Comparison of ENCODE assay signal across 13 cellular contexts in genomic region chrX:18956322-18957032, GRCh38.
"Had no signal": no experiment of that assay in that cellular context is flagged by ENCODE, and none has a peak within 500 bp of the region (broad histone marks: within the 10 kb centered on the region; RNA-seq: fewer than 3 reads in every experiment).

No MANE protein-coding gene starts in this region.

- H3K27ac ChIP-seq: adrenal gland, coronary artery, right atrium auricular region, tibial artery, vagina had no signal

- H3K9me3 ChIP-seq: adrenal gland, vagina had no signal

- H3K36me3 ChIP-seq: adrenal gland, right atrium auricular region, tibial artery, vagina had no signal

- FAIRE-seq: kidney, small intestine had no signal

- H3K27me3 ChIP-seq: adrenal gland, right atrium auricular region, tibial artery, vagina had no signal

- H3K4me3 ChIP-seq: adrenal gland, coronary artery, right atrium auricular region, tibial artery, vagina had no signal

- H3K27ac Mint-ChIP-seq: stimulated activated effector memory CD8-positive, alpha-beta T cell treated with anti-CD3 and anti-CD28 coated beads, Interleukin-12 subunit alpha, Interleukin-12 subunit beta, amount 100 ng/mL, for 72 hours; WTC11 had no signal

- H3K4me3 Mint-ChIP-seq: stimulated activated effector memory CD8-positive, alpha-beta T cell treated with anti-CD3 and anti-CD28 coated beads, Interleukin-12 subunit alpha, Interleukin-12 subunit beta, amount 100 ng/mL, for 72 hours; WTC11 had no signal

- DNase-seq: activated naive CD4-positive, alpha-beta T cell treated with anti-CD3 and anti-CD28 coated beads, Interleukin-2, amount 50 U/mL, for 16 hours; activated T-cell treated with anti-CD3 and anti-CD28 coated beads, Interleukin-2, amount 50 U/mL, for 1 hour; adrenal gland; caudate nucleus; kidney; small intestine; T1000; tibial artery had no signal

- H3K9me3 Mint-ChIP-seq: stimulated activated effector memory CD8-positive, alpha-beta T cell treated with anti-CD3 and anti-CD28 coated beads, Interleukin-12 subunit alpha, Interleukin-12 subunit beta, amount 100 ng/mL, for 72 hours; WTC11 had no signal

- ATAC-seq: stimulated activated effector memory CD8-positive, alpha-beta T cell treated with anti-CD3 and anti-CD28 coated beads, Interleukin-12 subunit alpha, Interleukin-12 subunit beta, amount 100 ng/mL, for 72 hours; WTC11 had no signal

- H3K4me1 ChIP-seq: adrenal gland, right atrium auricular region, tibial artery, vagina had no signal
